ENCODE assay signal across 30 cellular contexts in the genomic region with DNA sequence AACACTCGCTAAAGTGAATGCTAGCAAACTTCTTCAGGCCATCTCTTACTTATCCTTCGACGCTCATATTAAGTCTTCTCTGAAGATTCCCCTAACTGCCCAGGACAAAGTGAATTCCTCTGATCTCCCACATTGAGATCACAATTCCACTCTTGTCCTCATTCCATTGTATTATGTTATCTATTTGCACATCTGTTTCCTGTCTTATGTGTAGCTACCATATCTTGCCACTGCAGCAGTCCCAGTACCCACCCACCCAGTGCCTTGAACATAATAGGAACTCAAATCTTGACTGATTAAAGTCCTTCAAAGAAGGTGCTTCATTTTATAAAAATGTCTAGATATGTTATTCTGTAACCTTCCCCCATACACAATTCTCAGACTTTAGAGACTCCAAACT.
DNase-seq lines count a peak whose midpoint lies in the region; ATAC-seq, FAIRE-seq and TF ChIP-seq lines count a peak whose summit lies in the region.
"Had no signal": no experiment of that assay in that cellular context is flagged by ENCODE, and none has a peak within 500 bp of the region (broad histone marks: within the 10 kb centered on the region; RNA-seq: fewer than 3 reads in every experiment).

No MANE protein-coding gene starts in this region.

- TF ChIP-seq CTCF in endothelial cell of umbilical vein (IDR thresholded peaks at IDR 0.05; ENCODE audit: extremely low read depth in 1 of 2, insufficient read depth in 1 of 2, low read depth in 1 of 2, low read length in 2 of 2) = no peak
- TF ChIP-seq CTCF in gastrocnemius medialis (IDR thresholded peaks at IDR 0.05 in 4 of 5, conservative IDR thresholded peaks at IDR 0.05 in 1 of 5) = no peak
- no peak for TF ChIP-seq CTCF in Caco-2 (IDR thresholded peaks at IDR 0.05; ENCODE audit: insufficient read depth in 1 of 2, low read depth in 1 of 2, low read length in 1 of 2, severe bottlenecking in 1 of 2, unreplicated experiment in 1 of 2)

- H3K36me3 Mint-ChIP-seq in Caco-2 (ENCODE audit: insufficient read depth, unreplicated experiment) = no peaks in the 10 kb centered on the region
- H3K36me3 Mint-ChIP-seq: brain; naive thymus-derived CD4-positive, alpha-beta T cell had no signal

- H3K36me3 ChIP-seq in endothelial cell of umbilical vein (ENCODE audit: control insufficient read depth in 2 of 2, extremely low read depth in 1 of 2, insufficient read depth in 2 of 2, low read length in 2 of 2) (no peaks in the 10 kb centered on the region), gastrocnemius medialis (no peaks in the 10 kb centered on the region), Caco-2 (ENCODE audit: control insufficient read depth, insufficient read depth, low read length) (no peaks in the 10 kb centered on the region)
- H3K36me3 ChIP-seq: adrenal gland, neutrophil, sigmoid colon, thyroid gland had no signal

- H3K4me2 ChIP-seq in endothelial cell of umbilical vein (ENCODE audit: insufficient read depth, low read length) = peak overlapping the region; percentile 29

- H3K27me3 Mint-ChIP-seq in Caco-2 (ENCODE audit: insufficient read depth, unreplicated experiment) = no peaks in the 10 kb centered on the region

- H3K9me3 ChIP-seq in endothelial cell of umbilical vein (replicated peaks; ENCODE audit: control insufficient read depth, insufficient read depth, low read length) = no peaks in the 10 kb centered on the region
- no peaks in the 10 kb centered on the region for H3K9me3 ChIP-seq in gastrocnemius medialis
- no peaks in the 10 kb centered on the region for H3K9me3 ChIP-seq in Caco-2
- H3K9me3 ChIP-seq: adrenal gland, neutrophil, sigmoid colon, thyroid gland had no signal

- no peaks in the 10 kb centered on the region for H3K9me3 Mint-ChIP-seq in Caco-2 (ENCODE audit: unreplicated experiment)
- H3K9me3 Mint-ChIP-seq: activated CD8-positive, alpha-beta T cell treated with anti-CD3 and anti-CD28 coated beads for 36 hours; activated naive CD4-positive, alpha-beta T cell treated with anti-CD3 and anti-CD28 coated beads for 36 hours had no signal

- no peaks in the 10 kb centered on the region for H3K9me1 ChIP-seq in endothelial cell of umbilical vein (replicated peaks; ENCODE audit: control insufficient read depth, extremely low read depth, insufficient read depth, low read length)

- CTCF ChIA-PET in endothelial cell of umbilical vein (lab: Charles Lee) = interaction anchor here (0.7 kb wide), 1 partner anchor 828 kb away, joined by 3 read pairs; no protein-coding TSS in a partner anchor
- CTCF ChIA-PET in Caco-2 (lab: Charles Lee) = no interaction called here

- in situ Hi-C loops in gastrocnemius medialis (cut with MboI; ENCODE audit: low sequenced_read_pairs in 4 of 4) = no loop called here

- H3K27ac ChIP-seq in endothelial cell of umbilical vein (ENCODE audit: insufficient read depth, low read depth, low read length) (peak overlapping the region; percentile 75), gastrocnemius medialis (no peak overlapping the region)
- H3K27ac ChIP-seq: dorsolateral prefrontal cortex, neutrophil, sigmoid colon, SK-N-MC, thyroid gland had no signal

- H3K4me3 ChIP-seq in endothelial cell of umbilical vein (replicated peaks in 1 of 3; ENCODE audit: insufficient read depth in 1 of 3, low read depth in 1 of 3, low read length in 3 of 3) (no peak overlapping the region), gastrocnemius medialis (no peak overlapping the region), Caco-2 (ENCODE audit: low read depth, low read length) (no peak overlapping the region)
- H3K4me3 ChIP-seq: adrenal gland, dorsolateral prefrontal cortex, sigmoid colon, SK-N-MC, thyroid gland had no signal

- BruUV-seq in endothelial cell of umbilical vein (replicated peaks; lab: Mats Ljungman, UMichigan) (no TSS peak), Caco-2 (replicated peaks; lab: Mats Ljungman, UMichigan) (no TSS peak)

- POLR2A ChIA-PET in endothelial cell of umbilical vein (lab: Charles Lee) = no interaction called here
- POLR2A ChIA-PET in Caco-2 (lab: Charles Lee) = no interaction called here

- intact Hi-C loops in endothelial cell of umbilical vein (cut with micrococcal nuclease) = loop anchor here (1.0 to 5.0 kb wide), 7 partner anchors 15 to 205 kb away; no protein-coding TSS in a partner anchor
- intact Hi-C loops in gastrocnemius medialis (cut with DNase I; ENCODE audit: low total_unique reads) = no loop called here
- intact Hi-C loops in Caco-2 (cut with micrococcal nuclease; ENCODE audit: unreplicated experiment) = no loop called here

- H3K4me1 ChIP-seq in endothelial cell of umbilical vein (ENCODE audit: control insufficient read depth, extremely low read depth, insufficient read depth, low read length) (peaks cover 41% of the 10 kb centered on the region), gastrocnemius medialis (peaks cover 0 to 3% of the 10 kb centered on the region in 2 donors), Caco-2 (no peaks in the 10 kb centered on the region)
- H3K4me1 ChIP-seq: adrenal gland, sigmoid colon had no signal

- peaks cover 7% of the 10 kb centered on the region for H3K4me1 Mint-ChIP-seq in Caco-2 (ENCODE audit: low read depth, unreplicated experiment)

- DNase-seq in HUDEP-2 (lab: John Stamatoyannopoulos, UW; ENCODE audit: unreplicated experiment in 76 of 76) = peak in 67 of 76 experiments; percentile 1 to 78 (median 34)
- DNase-seq in OCI-M2 (lab: John Stamatoyannopoulos, UW; ENCODE audit: unreplicated experiment) = peak; percentile 74
- DNase-seq in endothelial cell of umbilical vein (ENCODE audit: low read depth, low spot score) = peak; percentile 93
- no peak for DNase-seq in gastrocnemius medialis
- no peak for DNase-seq in Caco-2
- no peak for DNase-seq in NCI-H146 (lab: John Stamatoyannopoulos, UW)
- DNase-seq in anterior cingulate cortex (lab: John Stamatoyannopoulos, UW) = no peak
- DNase-seq: activated CD8-positive, alpha-beta T cell treated with anti-CD3 and anti-CD28 coated beads for 36 hours; activated naive CD4-positive, alpha-beta T cell treated with anti-CD3 and anti-CD28 coated beads for 36 hours; C1 segment of cervical spinal cord; cerebellar nuclear complex; DND-41; dorsolateral prefrontal cortex; GF-D8; IMR-90; naive thymus-derived CD4-positive, alpha-beta T cell; NCI-H1048; NCI-H1694 treated with DMSO at 0.1 percent for 48 hours; NCI-H446 treated with DMSO at 0.1 percent for 48 hours; posterior cingulate gyrus; sigmoid colon; stimulated activated CD4-positive, alpha-beta T cell treated with anti-CD3 and anti-CD28 coated beads, Interleukin-4, amount 100 ng/mL, for 24 hours; T-helper 17 cell; thyroid gland had no signal

- H3K27me3 ChIP-seq in endothelial cell of umbilical vein (ENCODE audit: control insufficient read depth in 2 of 2, insufficient read depth in 2 of 2, low read length in 2 of 2) = no peaks in the 10 kb centered on the region
- no peaks in the 10 kb centered on the region for H3K27me3 ChIP-seq in gastrocnemius medialis
- H3K27me3 ChIP-seq in Caco-2 (replicated peaks; ENCODE audit: control insufficient read depth, insufficient read depth, low read length) = no peaks in the 10 kb centered on the region
- H3K27me3 ChIP-seq: adrenal gland, neutrophil, sigmoid colon, thyroid gland had no signal

- H3K4me3 Mint-ChIP-seq in Caco-2 (ENCODE audit: unreplicated experiment) = no peak overlapping the region
- H3K4me3 Mint-ChIP-seq: activated CD8-positive, alpha-beta T cell treated with anti-CD3 and anti-CD28 coated beads for 36 hours; activated naive CD4-positive, alpha-beta T cell treated with anti-CD3 and anti-CD28 coated beads for 36 hours; brain; naive thymus-derived CD4-positive, alpha-beta T cell; T-helper 17 cell had no signal

- H3K79me2 ChIP-seq in endothelial cell of umbilical vein (ENCODE audit: control insufficient read depth, insufficient read depth, low read length) = no peaks in the 10 kb centered on the region

- FAIRE-seq in endothelial cell of umbilical vein (lab: Jason Lieb, UNC) = peak; percentile 80
- FAIRE-seq: islet of Langerhans had no signal

- H3K27ac Mint-ChIP-seq in Caco-2 (ENCODE audit: unreplicated experiment) = no peak overlapping the region
- H3K27ac Mint-ChIP-seq: activated CD8-positive, alpha-beta T cell treated with anti-CD3 and anti-CD28 coated beads for 36 hours; activated naive CD4-positive, alpha-beta T cell treated with anti-CD3 and anti-CD28 coated beads for 36 hours; brain; naive thymus-derived CD4-positive, alpha-beta T cell; T-helper 17 cell had no signal

- ATAC-seq in gastrocnemius medialis = peak; percentile 39 to 46
- ATAC-seq: activated CD8-positive, alpha-beta T cell treated with anti-CD3 and anti-CD28 coated beads for 36 hours; left lobe of liver; naive thymus-derived CD4-positive, alpha-beta T cell; T-helper 17 cell had no signal

- no peak overlapping the region for H2AFZ ChIP-seq in endothelial cell of umbilical vein (ENCODE audit: low read depth, low read length)

- H4K20me1 ChIP-seq in endothelial cell of umbilical vein (replicated peaks; ENCODE audit: control insufficient read depth, extremely low read depth, insufficient read depth, low read length) = no peaks in the 10 kb centered on the region

- peak; percentile 58 for TF ChIP-seq POLR2A in endothelial cell of umbilical vein (IDR thresholded peaks at IDR 0.05; ENCODE audit: low read depth, low read length)
- no peak for TF ChIP-seq POLR2A in gastrocnemius medialis (IDR thresholded peaks at IDR 0.05)

- no peak overlapping the region for H3K9ac ChIP-seq in endothelial cell of umbilical vein (replicated peaks; ENCODE audit: extremely low read depth, insufficient read depth, low read length)

- dilution Hi-C loops in endothelial cell of umbilical vein (cut with MboI; ENCODE audit: extremely low pct_ligation_motif_present, low sequenced_read_pairs) = no loop called here

TF ChIP-seq in endothelial cell of umbilical vein, 7 proteins besides CTCF, POLR2A, EP300 and RAD21:
- no peak for TF ChIP-seq FOS (IDR thresholded peaks at IDR 0.05; ENCODE audit: borderline replicate concordance, insufficient read depth, low read length)
- peak; percentile 75 for TF ChIP-seq POLR2AphosphoS5 (IDR thresholded peaks at IDR 0.05; ENCODE audit: insufficient read depth, low read depth, low read length)
- TF ChIP-seq, protein P1, sequence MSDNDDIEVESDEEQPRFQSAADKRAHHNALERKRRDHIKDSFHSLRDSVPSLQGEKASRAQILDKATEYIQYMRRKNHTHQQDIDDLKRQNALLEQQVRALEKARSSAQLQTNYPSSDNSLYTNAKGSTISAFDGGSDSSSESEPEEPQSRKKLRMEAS (IDR thresholded peaks at IDR 0.05; ENCODE audit: insufficient read depth, insufficient read length) = no peak
- TF ChIP-seq JUN (IDR thresholded peaks at IDR 0.05; ENCODE audit: borderline replicate concordance, insufficient read depth, insufficient read length, low read depth) = peak; percentile 45
- no peak for TF ChIP-seq EZH2 (IDR thresholded peaks at IDR 0.05; ENCODE audit: borderline replicate concordance, low read depth, low read length, severe bottlenecking)
- TF ChIP-seq MYC (IDR thresholded peaks at IDR 0.05; ENCODE audit: low read depth, low read length) = no peak
- peak; percentile 91 for TF ChIP-seq GATA2 (IDR thresholded peaks at IDR 0.05; ENCODE audit: insufficient read depth, insufficient read length, low read depth, low read length)

Comparison
In these comparisons a context has a peak if more than half of its experiments do, and no peak if none do; other contexts are left out.
1. DNase-seq: peak in HUDEP-2 (67 of 76), OCI-M2 (single experiment) and endothelial cell of umbilical vein (single experiment); none in gastrocnemius medialis (0 of 2), Caco-2 (0 of 2), NCI-H146 (single experiment) and anterior cingulate cortex (0 of 58).